ENCODE assay signal across 9 cellular contexts in genomic region chr15:66603301-66604179, GRCh38. TPM values are rescaled to one million over a fixed set of nuclear protein-coding genes. Genes with fewer than 3 reads are reported as not detected.
DNase-seq lines count a peak whose midpoint lies in the region; ATAC-seq, FAIRE-seq and TF ChIP-seq lines count a peak whose summit lies in the region.
"Had no signal": no experiment of that assay in that cellular context is flagged by ENCODE, and none has a peak within 500 bp of the region (broad histone marks: within the 10 kb centered on the region; RNA-seq: fewer than 3 reads in every experiment).

No MANE protein-coding gene starts in this region.

- H3K9me3 ChIP-seq in Caco-2 (no peaks in the 10 kb centered on the region), heart left ventricle (no peaks in the 10 kb centered on the region), small intestine (ENCODE audit: control insufficient read depth, low read depth) (no peaks in the 10 kb centered on the region)

- H3K4me1 Mint-ChIP-seq in Caco-2 (ENCODE audit: low read depth, unreplicated experiment) = no peaks in the 10 kb centered on the region
- peaks cover under 1% of the 10 kb centered on the region for H3K4me1 Mint-ChIP-seq in activated naive CD4-positive, alpha-beta T cell treated with anti-CD3 and anti-CD28 coated beads, Interleukin-2, amount 10 ng/mL, durations not matched to agents 7 days and 5 days

- H3K27ac Mint-ChIP-seq in Caco-2 (ENCODE audit: unreplicated experiment) = no peak overlapping the region
- no peak overlapping the region for H3K27ac Mint-ChIP-seq in activated naive CD4-positive, alpha-beta T cell treated with anti-CD3 and anti-CD28 coated beads, Interleukin-2, amount 10 ng/mL, durations not matched to agents 7 days and 5 days

- CTCF ChIA-PET in Caco-2 (lab: Charles Lee) = interaction anchor here (0.6 to 1.5 kb wide), 3 partner anchors 33 to 248 kb away, joined by 3 to 6 read pairs (median 3); no protein-coding TSS in a partner anchor
- CTCF ChIA-PET in activated naive CD4-positive, alpha-beta T cell treated with anti-CD3 and anti-CD28 coated beads, Interleukin-2, amount 10 ng/mL, durations not matched to agents 7 days and 5 days (lab: Charles Lee) = interaction anchor here (0.6 to 8.5 kb wide), 15 partner anchors 9 to 258 kb away, joined by 3 to 92 read pairs (median 4); no protein-coding TSS in a partner anchor

- POLR2A ChIA-PET in Caco-2 (lab: Charles Lee) = interaction anchor here (0.6 kb wide), 1 partner anchor 11 kb away, joined by 3 read pairs; no protein-coding TSS in a partner anchor

- H3K9me3 Mint-ChIP-seq in Caco-2 (ENCODE audit: unreplicated experiment) = no peaks in the 10 kb centered on the region
- no peaks in the 10 kb centered on the region for H3K9me3 Mint-ChIP-seq in activated naive CD4-positive, alpha-beta T cell treated with anti-CD3 and anti-CD28 coated beads, Interleukin-2, amount 10 ng/mL, durations not matched to agents 7 days and 5 days

- H3K27me3 Mint-ChIP-seq in Caco-2 (ENCODE audit: insufficient read depth, unreplicated experiment) = no peaks in the 10 kb centered on the region
- H3K27me3 Mint-ChIP-seq in activated naive CD4-positive, alpha-beta T cell treated with anti-CD3 and anti-CD28 coated beads, Interleukin-2, amount 10 ng/mL, durations not matched to agents 7 days and 5 days = peaks cover 41% of the 10 kb centered on the region

- H3K4me3 Mint-ChIP-seq in Caco-2 (ENCODE audit: unreplicated experiment) = no peak overlapping the region
- H3K4me3 Mint-ChIP-seq in activated naive CD4-positive, alpha-beta T cell treated with anti-CD3 and anti-CD28 coated beads, Interleukin-2, amount 10 ng/mL, durations not matched to agents 7 days and 5 days = no peak overlapping the region

- H3K4me3 ChIP-seq in Caco-2 (ENCODE audit: low read depth, low read length) = no peak overlapping the region
- no peak overlapping the region for H3K4me3 ChIP-seq in heart left ventricle
- H3K4me3 ChIP-seq in small intestine (ENCODE audit: low read depth in 1 of 2, low read length in 2 of 2) = no peak overlapping the region

- H3K27ac ChIP-seq in heart left ventricle (no peak overlapping the region), small intestine (ENCODE audit: low read depth in 1 of 2, low read length in 1 of 2) (no peak overlapping the region)

- TF ChIP-seq POLR2A in heart left ventricle (IDR thresholded peaks at IDR 0.05) = no peak

- intact Hi-C loops in Caco-2 (cut with micrococcal nuclease; ENCODE audit: unreplicated experiment) (loop anchor here (1.0 to 5.0 kb wide), 3 partner anchors 95 to 249 kb away; no protein-coding TSS in a partner anchor), heart left ventricle (cut with DNase I) (loop anchor here in 8 of 10 donors (1.0 to 5.0 kb wide), 11 partner anchors 94 to 251 kb away; partner anchors contain the start of gene SMAD6 (in 1 of the 8))

- H3K36me3 Mint-ChIP-seq in Caco-2 (ENCODE audit: insufficient read depth, unreplicated experiment) = no peaks in the 10 kb centered on the region
- H3K36me3 Mint-ChIP-seq in activated naive CD4-positive, alpha-beta T cell treated with anti-CD3 and anti-CD28 coated beads, Interleukin-2, amount 10 ng/mL, durations not matched to agents 7 days and 5 days = no peaks in the 10 kb centered on the region

- no peak for FAIRE-seq in small intestine (lab: Jason Lieb, UNC)

- ATAC-seq in heart left ventricle (peak; percentile 52 to 90 (median 79)), HG02870 (IDR thresholded peaks at IDR 0.05; ENCODE audit: unreplicated experiment) (no peak), HG02642 (IDR thresholded peaks at IDR 0.05; ENCODE audit: poor library complexity, unreplicated experiment) (no peak)

- TF ChIP-seq CTCF in Caco-2 (IDR thresholded peaks at IDR 0.05; ENCODE audit: insufficient read depth in 1 of 2, low read depth in 1 of 2, low read length in 1 of 2, severe bottlenecking in 1 of 2, unreplicated experiment in 1 of 2) = peak; percentile 83 to 84
- peak; percentile 66 to 87 (median 82) for TF ChIP-seq CTCF in heart left ventricle (IDR thresholded peaks at IDR 0.05)

- H3K27me3 ChIP-seq in Caco-2 (replicated peaks; ENCODE audit: control insufficient read depth, insufficient read depth, low read length) (no peaks in the 10 kb centered on the region), heart left ventricle (no peaks in the 10 kb centered on the region), small intestine (ENCODE audit: control insufficient read depth in 2 of 2, insufficient read depth in 2 of 2, low read length in 2 of 2) (no peaks in the 10 kb centered on the region)

- DNase-seq in Caco-2 = peak in 1 of 2 experiments; percentile 72
- DNase-seq in HuH-7.5 (ENCODE audit: low spot score) = peak; percentile 87
- DNase-seq in SKM-1 (lab: John Stamatoyannopoulos, UW; ENCODE audit: unreplicated experiment) = peak; percentile 25
- DNase-seq in activated naive CD4-positive, alpha-beta T cell treated with anti-CD3 and anti-CD28 coated beads, Interleukin-2, amount 10 ng/mL, durations not matched to agents 7 days and 5 days = peak; percentile 77
- peak; percentile 58 to 83 (median 65) for DNase-seq in heart left ventricle
- DNase-seq in small intestine = peak; percentile 43

- BruUV-seq in Caco-2 (replicated peaks; lab: Mats Ljungman, UMichigan) = no TSS peak

- H3K36me3 ChIP-seq in Caco-2 (ENCODE audit: control insufficient read depth, insufficient read depth, low read length) (no peaks in the 10 kb centered on the region), heart left ventricle (no peaks in the 10 kb centered on the region), small intestine (ENCODE audit: control insufficient read depth in 2 of 2, insufficient read depth in 2 of 2, low read length in 2 of 2) (no peaks in the 10 kb centered on the region)

- H3K4me1 ChIP-seq in Caco-2 (no peaks in the 10 kb centered on the region), heart left ventricle (peaks cover 0 to 6% (median 0%) of the 10 kb centered on the region in 12 donors), small intestine (ENCODE audit: control insufficient read depth in 2 of 2, insufficient read depth in 1 of 2, low read depth in 1 of 2, low read length in 1 of 2) (no peaks in the 10 kb centered on the region)

- 41 to 50% (median 43%) methylated on average over 13 to 14 of the region's 14 CpGs for WGBS in heart left ventricle, 4 donors
- WGBS in small intestine, 3 donors = 39 to 43% (median 41%) methylated on average over 14 of the region's 14 CpGs

RNA-seq across cellular contexts. Expression of gene LCTL, which starts 37.7 kb away (rescaled TPM):
- total RNA-seq in Caco-2 (2022) (not detected in 2 replicates), heart left ventricle (not detected)
- polyA plus RNA-seq in heart left ventricle (not detected), small intestine (not detected)
- total RNA-seq: T-helper 2 cell treated with Interferon-gamma antibody and Interleukin-4, amounts not matched to agents 100 ng/mL and 5 ng/mL, for 36 hours had no signal

Comparison
In these comparisons a context has a peak if more than half of its experiments do, and no peak if none do; other contexts are left out.
1. ATAC-seq: peak in heart left ventricle (4 of 4); none in HG02870 (single experiment) and HG02642 (single experiment).